In the genomic region with DNA sequence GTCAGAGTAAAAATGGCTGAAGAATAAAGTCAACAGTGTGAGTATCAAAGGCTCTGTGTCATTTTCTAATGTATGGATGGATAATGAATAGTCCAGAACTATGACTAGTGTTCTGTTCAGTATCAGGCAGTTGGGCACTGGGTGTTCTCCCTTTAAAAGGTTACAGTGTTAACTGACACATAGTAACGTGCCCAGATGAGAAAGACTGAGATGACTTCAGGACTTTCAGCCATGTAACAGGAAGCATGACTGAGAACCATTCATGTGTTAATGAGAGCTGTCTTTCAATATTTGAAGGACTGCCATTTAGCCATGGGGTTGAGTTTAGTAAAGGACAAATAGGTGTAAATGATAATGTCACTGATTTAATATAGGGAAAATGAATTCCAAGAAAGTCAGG, we compare ENCODE assay signal across 12 cellular contexts.
A peak's percentile ranks its signal among the peaks of the same experiment; 100 is the strongest.
DNase-seq lines count a peak whose midpoint lies in the region; ATAC-seq, FAIRE-seq and TF ChIP-seq lines count a peak whose summit lies in the region.
"Had no signal": no experiment of that assay in that cellular context is flagged by ENCODE, and none has a peak within 500 bp of the region (broad histone marks: within the 10 kb centered on the region; RNA-seq: fewer than 3 reads in every experiment).

No MANE protein-coding gene starts in this region.

- no peak overlapping the region for H4K91ac ChIP-seq in H1 (replicated peaks; ENCODE audit: insufficient read length, low read length)

- H3K4ac ChIP-seq in H1 (replicated peaks; ENCODE audit: insufficient read length, low read depth, low read length), result no peak overlapping the region

- POLR2A ChIA-PET in H1 (lab: Charles Lee; ENCODE audit: partially characterized antibody), result no interaction called here

- H3K14ac ChIP-seq in H1 (ENCODE audit: insufficient read length), result no peak overlapping the region

- no peak overlapping the region for H3K9ac ChIP-seq in H1 (replicated peaks in 1 of 4; ENCODE audit: extremely low read depth in 1 of 4, low read depth in 3 of 4, low read length in 3 of 4)

- peaks cover 0 to 63% of the 10 kb centered on the region in 2 experiments; a peak in 3 of 4 replicates for H3K79me2 ChIP-seq in H1 (ENCODE audit: control insufficient read depth in 1 of 2, insufficient read depth in 2 of 2, low read length in 2 of 2)

- H2BK12ac ChIP-seq in H1 (ENCODE audit: low read depth, low read length), result no peak overlapping the region

- DNase-seq in GM18507 (ENCODE audit: extremely low spot score, insufficient read length, low read depth) (no peak), H1 (ENCODE audit: low read depth in 1 of 2, low spot score in 2 of 2) (no peak), BE2C (no peak), NCI-H446 (lab: John Stamatoyannopoulos, UW) (no peak), T-helper 2 cell (no peak)
- no peak for DNase-seq in stimulated activated CD4-positive, alpha-beta T cell treated with anti-CD3 and anti-CD28 coated beads, Interleukin-2, amount 100 ng/mL, for 48 hours
- DNase-seq: DND-41 had no signal

- no peak for TF ChIP-seq RAD21 in H1 (IDR thresholded peaks at IDR 0.05 in 1 of 2, conservative IDR thresholded peaks at IDR 0.05 in 1 of 2; ENCODE audit: low read depth in 2 of 2, low read length in 2 of 2)

- no peaks in the 10 kb centered on the region for H3K23me2 ChIP-seq in H1 (ENCODE audit: low read depth, low read length)

- no peak overlapping the region for H4K5ac ChIP-seq in H1 (ENCODE audit: insufficient read length, low read depth, low read length)

- CTCF ChIA-PET in H1 (lab: Charles Lee; ENCODE audit: partially characterized antibody), result interaction anchor here (1.0 kb wide), 1 partner anchor 16 kb away, joined by 3 read pairs; no protein-coding TSS in a partner anchor

- H3K36me3 ChIP-seq in H1 (ENCODE audit: control insufficient read depth in 2 of 4, insufficient read depth in 4 of 4, low read length in 3 of 4) (no peaks in the 10 kb centered on the region), BE2C (no peaks in the 10 kb centered on the region)
- H3K36me3 ChIP-seq: cardiac muscle cell had no signal

- H2BK15ac ChIP-seq in H1 (ENCODE audit: low read length), result no peak overlapping the region

- peak; percentile 96 for ATAC-seq in GM21423 (IDR thresholded peaks at IDR 0.05; ENCODE audit: unreplicated experiment)
- peak; percentile 93 for ATAC-seq in HG03175 (IDR thresholded peaks at IDR 0.05; ENCODE audit: unreplicated experiment)

- no peak overlapping the region for H2BK5ac ChIP-seq in H1 (ENCODE audit: low read depth, low read length)

- H3K79me1 ChIP-seq in H1 (ENCODE audit: low read depth, low read length), result no peaks in the 10 kb centered on the region; the same call in 1 of the 2 replicates

- 10% methylated on average over 1 of the region's 1 CpG; no CpG with 5 or more reads in 1 of the 2 experiments for WGBS in H1 (ENCODE audit: extremely low coverage in 1 of 2, insufficient coverage in 1 of 2, insufficient read length in 1 of 2, insufficient replicate concordance in 2 of 2, low coverage in 1 of 2, low lambda C conversion rate in 2 of 2, missing lambda C conversion rate in 1 of 2), 2 experiments

- H3K27me3 ChIP-seq in H1 (replicated peaks in 1 of 4; ENCODE audit: control insufficient read depth in 3 of 4, extremely low read depth in 1 of 4, insufficient read depth in 3 of 4, low read length in 3 of 4), result no peaks in the 10 kb centered on the region
- H3K27me3 ChIP-seq in BE2C, result no peaks in the 10 kb centered on the region
- H3K27me3 ChIP-seq: cardiac muscle cell had no signal

- peaks cover 0 to 10% (median 3%) of the 10 kb centered on the region in 4 experiments; a peak in 3 of 7 replicates for H3K4me1 ChIP-seq in H1 (replicated peaks in 1 of 4; ENCODE audit: control insufficient read depth in 3 of 4, insufficient read depth in 4 of 4, low read length in 3 of 4)
- H3K4me1 ChIP-seq in BE2C, result no peaks in the 10 kb centered on the region; the same call in 1 of the 2 replicates

- peak; percentile 72 for FAIRE-seq in GM18507 (lab: Jason Lieb, UNC)
- FAIRE-seq in H1 (lab: Jason Lieb, UNC), result peak; percentile 69
- FAIRE-seq: islet of Langerhans, TTC549 had no signal

- H3K4me3 ChIP-seq in H1 (ENCODE audit: extremely low read depth in 1 of 4, insufficient read depth in 2 of 4, low read depth in 3 of 4, low read length in 4 of 4) (no peak overlapping the region), BE2C (ENCODE audit: low read depth, low read length) (no peak overlapping the region)
- H3K4me3 ChIP-seq: cardiac muscle cell had no signal

- H3K27ac ChIP-seq in H1 (ENCODE audit: low read depth, low read length), result no peak overlapping the region
- H3K27ac ChIP-seq: cardiac muscle cell had no signal

- no peak for TF ChIP-seq CTCF in H1 (IDR thresholded peaks at IDR 0.05; ENCODE audit: control extremely low read depth in 1 of 3, insufficient read depth in 1 of 3, low read depth in 1 of 3, low read length in 3 of 3)
- TF ChIP-seq CTCF in BE2C (IDR thresholded peaks at IDR 0.05; ENCODE audit: low read depth, low read length), result no peak

- H3K23ac ChIP-seq in H1 (ENCODE audit: insufficient read length), result no peak overlapping the region

- H4K8ac ChIP-seq in H1 (ENCODE audit: extremely low read depth, insufficient read depth, low read length), result no peak overlapping the region

- no peak overlapping the region for H2BK20ac ChIP-seq in H1 (ENCODE audit: low read length)

- H2AK5ac ChIP-seq in H1 (ENCODE audit: low read depth, low read length), result no peak overlapping the region

- H4K20me1 ChIP-seq in H1 (replicated peaks in 1 of 2; ENCODE audit: control insufficient read depth in 1 of 2, insufficient read depth in 2 of 2, low read length in 2 of 2), result peaks cover 0 to 3% of the 10 kb centered on the region in 2 experiments

- no peak overlapping the region for H3K4me2 ChIP-seq in H1 (ENCODE audit: insufficient read depth in 1 of 2, low read depth in 2 of 2, low read length in 2 of 2)

- H3K9me3 ChIP-seq in H1 (ENCODE audit: insufficient read depth in 2 of 2, low read depth in 1 of 2, low read length in 1 of 2) (no peaks in the 10 kb centered on the region), BE2C (no peaks in the 10 kb centered on the region)

- no peak overlapping the region for H2BK120ac ChIP-seq in H1 (replicated peaks; ENCODE audit: low read depth, low read length)

- H3K56ac ChIP-seq in H1 (replicated peaks; ENCODE audit: insufficient read length, low read depth, low read length), result no peak overlapping the region

- no peak overlapping the region for H3K18ac ChIP-seq in H1 (ENCODE audit: extremely low read depth, low read length)

- TF ChIP-seq POLR2A in H1 (IDR thresholded peaks at IDR 0.05; ENCODE audit: control extremely low read depth in 1 of 2, low read depth in 2 of 2, low read length in 2 of 2), result no peak

- no peak for TF ChIP-seq EP300 in H1 (IDR thresholded peaks at IDR 0.05; ENCODE audit: borderline replicate concordance in 1 of 2, low read depth in 2 of 2, low read length in 2 of 2)

- H2AFZ ChIP-seq in H1 (ENCODE audit: low read length), result no peak overlapping the region

TF ChIP-seq in H1, 55 proteins besides CTCF, POLR2A, EP300 and RAD21:
- TF ChIP-seq GTF2F1 (IDR thresholded peaks at IDR 0.05; ENCODE audit: borderline replicate concordance, low read depth, low read length) (no peak), TBP (IDR thresholded peaks at IDR 0.05; ENCODE audit: low read depth, low read length) (no peak), SIN3A (conservative IDR thresholded peaks at IDR 0.05 in 1 of 2, IDR thresholded peaks at IDR 0.05 in 1 of 2; ENCODE audit: low read depth in 1 of 2, low read length in 2 of 2) (peak in 1 of 2 experiments; percentile 68; a peak in 2 of 4 replicates)
- TF ChIP-seq, protein P1, sequence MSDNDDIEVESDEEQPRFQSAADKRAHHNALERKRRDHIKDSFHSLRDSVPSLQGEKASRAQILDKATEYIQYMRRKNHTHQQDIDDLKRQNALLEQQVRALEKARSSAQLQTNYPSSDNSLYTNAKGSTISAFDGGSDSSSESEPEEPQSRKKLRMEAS (IDR thresholded peaks at IDR 0.05), result peak; percentile 44; the same call in 1 of the 2 replicates
